Comparison of ENCODE assay signal across 9 cellular contexts in the genomic region with DNA sequence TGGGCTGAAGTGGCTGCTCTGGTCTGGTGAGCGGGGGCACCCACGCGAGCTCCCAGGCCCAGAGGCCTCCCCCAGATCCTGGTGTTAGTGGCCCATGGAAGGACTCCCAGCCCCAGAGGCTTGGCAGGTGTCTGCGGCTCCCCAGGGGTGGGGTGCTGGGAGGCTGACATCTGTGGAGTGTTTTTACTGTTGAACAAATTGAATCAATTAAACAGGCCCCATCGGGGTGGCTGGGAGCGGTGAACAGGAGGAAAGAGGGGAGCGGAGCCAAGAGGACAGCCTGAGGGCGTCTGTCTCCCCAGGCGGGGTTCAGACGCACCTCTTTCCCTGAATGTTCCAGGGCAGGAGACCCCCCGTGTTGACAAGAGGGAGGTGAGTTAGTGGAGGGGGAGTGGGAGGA. TPM values are rescaled to one million over a fixed set of nuclear protein-coding genes. Genes with fewer than 3 reads are reported as not detected.
DNase-seq lines count a peak whose midpoint lies in the region; ATAC-seq and TF ChIP-seq lines count a peak whose summit lies in the region.
"Had no signal": no experiment of that assay in that cellular context is flagged by ENCODE, and none has a peak within 500 bp of the region (broad histone marks: within the 10 kb centered on the region; RNA-seq: fewer than 3 reads in every experiment).

No MANE protein-coding gene starts in this region.

- H3K27me3 ChIP-seq in Caco-2 (replicated peaks; ENCODE audit: control insufficient read depth, insufficient read depth, low read length), result no peaks in the 10 kb centered on the region

- H3K36me3 Mint-ChIP-seq in Caco-2 (ENCODE audit: insufficient read depth, unreplicated experiment) (peaks cover 5% of the 10 kb centered on the region), progenitor cell of endocrine pancreas (ENCODE audit: insufficient read depth) (peaks cover 1% of the 10 kb centered on the region)
- peaks cover 3% of the 10 kb centered on the region for H3K36me3 Mint-ChIP-seq in central memory CD8-positive, alpha-beta T cell (ENCODE audit: insufficient read depth)

- no peaks in the 10 kb centered on the region for H3K4me1 Mint-ChIP-seq in Caco-2 (ENCODE audit: low read depth, unreplicated experiment)
- H3K4me1 Mint-ChIP-seq in central memory CD8-positive, alpha-beta T cell, result no peaks in the 10 kb centered on the region
- peaks cover 8% of the 10 kb centered on the region for H3K4me1 Mint-ChIP-seq in progenitor cell of endocrine pancreas (ENCODE audit: low read depth)

- H3K9me3 Mint-ChIP-seq in Caco-2 (ENCODE audit: unreplicated experiment) (no peaks in the 10 kb centered on the region), progenitor cell of endocrine pancreas (ENCODE audit: low read depth) (no peaks in the 10 kb centered on the region)
- H3K9me3 Mint-ChIP-seq in central memory CD8-positive, alpha-beta T cell, result no peaks in the 10 kb centered on the region

- DNase-seq in Caco-2 (no peak), NCI-H1092 (lab: John Stamatoyannopoulos, UW) (peak; percentile 38), progenitor cell of endocrine pancreas (ENCODE audit: low spot score, unreplicated experiment) (no peak)
- DNase-seq in central memory CD8-positive, alpha-beta T cell (ENCODE audit: low spot score in 2 of 2), result no peak
- DNase-seq in activated CD8-positive, alpha-beta memory T cell treated with anti-CD3 and anti-CD28 coated beads, Interleukin-2, amount 50 U/mL, for 48 hours, result no peak
- DNase-seq: SW 1271, tibial artery had no signal

- H3K27me3 Mint-ChIP-seq in Caco-2 (ENCODE audit: insufficient read depth, unreplicated experiment) (no peaks in the 10 kb centered on the region), progenitor cell of endocrine pancreas (peaks cover 32% of the 10 kb centered on the region)
- peaks cover 55% of the 10 kb centered on the region for H3K27me3 Mint-ChIP-seq in central memory CD8-positive, alpha-beta T cell

- H3K27ac Mint-ChIP-seq in Caco-2 (ENCODE audit: unreplicated experiment) (peak overlapping the region; percentile 29), progenitor cell of endocrine pancreas (no peak overlapping the region)
- H3K27ac Mint-ChIP-seq in central memory CD8-positive, alpha-beta T cell (ENCODE audit: low read depth), result peak overlapping the region; percentile 67

- intact Hi-C loops in Caco-2 (cut with micrococcal nuclease; ENCODE audit: unreplicated experiment), result no loop called here

- BruUV-seq in Caco-2 (replicated peaks; lab: Mats Ljungman, UMichigan), result no TSS peak

- H3K4me3 ChIP-seq in Caco-2 (ENCODE audit: low read depth, low read length), result no peak overlapping the region
- H3K4me3 ChIP-seq: tibial artery had no signal

- no peaks in the 10 kb centered on the region for H3K36me3 ChIP-seq in Caco-2 (ENCODE audit: control insufficient read depth, insufficient read depth, low read length)
- H3K36me3 ChIP-seq: tibial artery had no signal

- H3K4me3 Mint-ChIP-seq in Caco-2 (ENCODE audit: unreplicated experiment) (peak overlapping the region; percentile 30), progenitor cell of endocrine pancreas (ENCODE audit: low read depth) (peak overlapping the region; percentile 46)
- peak overlapping the region; percentile 49 for H3K4me3 Mint-ChIP-seq in central memory CD8-positive, alpha-beta T cell

- no peak for ATAC-seq in central memory CD8-positive, alpha-beta T cell (replicated peaks; ENCODE audit: extremely low read depth, poor library complexity, severe bottlenecking)
- ATAC-seq in GM18519 (IDR thresholded peaks at IDR 0.05; ENCODE audit: low FRiP score, unreplicated experiment) (no peak), HG02885 (IDR thresholded peaks at IDR 0.05; ENCODE audit: poor library complexity, unreplicated experiment) (no peak)

- CTCF ChIA-PET in Caco-2 (lab: Charles Lee), result interaction anchor here (3.6 kb wide), 1 partner anchor 42 kb away, joined by 17 read pairs; no protein-coding TSS in a partner anchor

- H3K9me3 ChIP-seq in Caco-2, result no peaks in the 10 kb centered on the region
- H3K9me3 ChIP-seq: tibial artery had no signal

- TF ChIP-seq CTCF in Caco-2 (IDR thresholded peaks at IDR 0.05; ENCODE audit: insufficient read depth in 1 of 2, low read depth in 1 of 2, low read length in 1 of 2, severe bottlenecking in 1 of 2, unreplicated experiment in 1 of 2) (no peak), progenitor cell of endocrine pancreas (IDR thresholded peaks at IDR 0.05; ENCODE audit: unreplicated experiment) (no peak)

- POLR2A ChIA-PET in Caco-2 (lab: Charles Lee), result interaction anchor here (1.0 kb wide), 1 partner anchor 88 kb away, joined by 3 read pairs; a partner anchor contains a TSS

- H3K4me1 ChIP-seq in Caco-2, result peaks cover 14% of the 10 kb centered on the region

RNA-seq across cellular contexts. Expression of a gene that starts 29.9 kb away (rescaled TPM):
- total RNA-seq in Caco-2 (2022) (1,436 and 1,933 TPM in 2 replicates), progenitor cell of endocrine pancreas (3,227 and 3,279 TPM in 2 replicates)

RNA-seq across cellular contexts. Expression of a gene that starts 45.5 kb away (rescaled TPM):
- 2.1 and 2.9 TPM in 2 replicates for total RNA-seq in Caco-2 (2022)
- total RNA-seq in progenitor cell of endocrine pancreas, result 4.8 and 5.3 TPM in 2 replicates
